Comparison of ENCODE assay signal across 23 cellular contexts in the genomic region with DNA sequence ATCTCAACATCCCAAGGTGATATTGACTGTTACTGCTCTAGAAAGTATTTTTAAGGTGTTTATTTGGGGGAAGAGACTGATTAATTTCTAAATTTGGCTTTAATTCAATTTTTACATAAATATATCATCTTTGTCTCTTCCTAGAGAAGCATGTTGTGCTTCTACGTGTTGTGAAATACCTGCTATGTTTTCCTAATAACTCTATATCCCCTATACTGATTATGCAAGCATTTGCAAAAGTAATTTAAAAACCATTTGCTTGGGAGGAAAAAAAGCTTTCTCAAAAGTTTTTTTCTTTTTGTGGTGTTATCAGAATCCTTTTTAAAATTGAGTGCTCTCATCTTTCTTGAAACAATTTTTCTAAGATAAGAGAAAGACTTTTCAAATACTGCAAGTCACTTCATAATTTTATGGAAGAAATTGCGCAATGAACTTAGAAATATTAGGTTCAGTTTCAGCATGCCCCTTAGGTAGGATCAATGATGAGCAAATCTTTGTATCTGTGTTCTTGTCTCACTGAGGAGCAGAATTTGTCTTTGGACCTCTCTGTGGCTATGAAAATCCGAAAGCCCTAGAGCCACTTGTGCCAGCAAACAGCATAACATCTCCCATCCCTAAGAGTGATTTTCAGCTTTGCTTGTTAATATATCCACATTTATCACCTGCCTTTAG. TPM values are rescaled to one million over a fixed set of nuclear protein-coding genes. Genes with fewer than 3 reads are reported as not detected.
"Had no signal": no experiment of that assay in that cellular context is flagged by ENCODE, and none has a peak within 500 bp of the region (broad histone marks: within the 10 kb centered on the region; RNA-seq: fewer than 3 reads in every experiment).

No MANE protein-coding gene starts in this region.

- H3K27me3 ChIP-seq: cardiac muscle cell, dorsolateral prefrontal cortex, suprapubic skin, transverse colon had no signal

- H3K9me3 Mint-ChIP-seq: activated CD4-positive, alpha-beta T cell treated with anti-CD3 and anti-CD28 coated beads, Interleukin-2, amount 10 ng/mL, durations not matched to agents 7 days and 5 days; activated T-cell treated with anti-CD3 and anti-CD28 coated beads, Interleukin-2, amount 50 U/mL, for 72 hours; nephron progenitor cell; stimulated activated naive CD8-positive, alpha-beta T cell treated with anti-CD3 and anti-CD28 coated beads, Interleukin-15, amount 100 ng/mL, for 72 hours had no signal

- H3K36me3 ChIP-seq: cardiac muscle cell, suprapubic skin, transverse colon had no signal

- H3K27me3 Mint-ChIP-seq: stimulated activated naive CD8-positive, alpha-beta T cell treated with anti-CD3 and anti-CD28 coated beads, Interleukin-15, amount 100 ng/mL, for 72 hours had no signal

- DNase-seq: activated CD4-positive, alpha-beta T cell treated with anti-CD3 and anti-CD28 coated beads, Interleukin-2, amount 10 ng/mL, durations not matched to agents 7 days and 5 days; activated CD8-positive, alpha-beta memory T cell treated with anti-CD3 and anti-CD28 coated beads for 24 hours; activated CD8-positive, alpha-beta memory T cell treated with anti-CD3 and anti-CD28 coated beads, Interleukin-2, amount 50 U/mL, for 48 hours; activated effector memory CD4-positive, alpha-beta T cell treated with anti-CD3 and anti-CD28 coated beads, Interleukin-2, amount 50 U/mL, for 16 hours; activated naive CD4-positive, alpha-beta T cell treated with anti-CD3 and anti-CD28 coated beads, Interleukin-2, amount 50 U/mL, for 16 hours; activated T-cell treated with anti-CD3 and anti-CD28 coated beads, Interleukin-2, amount 50 U/mL, for 72 hours; dorsolateral prefrontal cortex; hypothalamus; midbrain; nephron progenitor cell; nucleus accumbens; stimulated activated CD4-positive, alpha-beta T cell treated with anti-CD3 and anti-CD28 coated beads, Interleukin-12 subunit alpha, Interleukin-12 subunit beta, amount 100 ng/mL, for 4 hours; stimulated activated CD4-positive, alpha-beta T cell treated with anti-CD3 and anti-CD28 coated beads, Interleukin-1b, Interleukin-23, amount 100 ng/mL, for 48 hours; stimulated activated naive CD8-positive, alpha-beta T cell treated with anti-CD3 and anti-CD28 coated beads, Interleukin-15, amount 100 ng/mL, for 72 hours; transverse colon had no signal

- H3K4me1 ChIP-seq: suprapubic skin, transverse colon had no signal

- ATAC-seq: activated CD4-positive, CD25-positive, alpha-beta regulatory T cell treated with anti-CD3 and anti-CD28 coated beads, Interleukin-2, amount 50 U/mL, for 24 hours; activated T-cell treated with anti-CD3 and anti-CD28 coated beads, Interleukin-2, amount 50 U/mL, for 72 hours; stimulated activated naive CD8-positive, alpha-beta T cell treated with anti-CD3 and anti-CD28 coated beads, Interleukin-15, amount 100 ng/mL, for 72 hours had no signal

- H3K9me3 ChIP-seq: suprapubic skin, transverse colon had no signal

- H3K4me3 Mint-ChIP-seq: activated CD4-positive, alpha-beta T cell treated with anti-CD3 and anti-CD28 coated beads, Interleukin-2, amount 10 ng/mL, durations not matched to agents 7 days and 5 days; activated T-cell treated with anti-CD3 and anti-CD28 coated beads, Interleukin-2, amount 50 U/mL, for 72 hours; nephron progenitor cell; stimulated activated naive CD8-positive, alpha-beta T cell treated with anti-CD3 and anti-CD28 coated beads, Interleukin-15, amount 100 ng/mL, for 72 hours had no signal

- H3K27ac Mint-ChIP-seq: activated CD4-positive, alpha-beta T cell treated with anti-CD3 and anti-CD28 coated beads, Interleukin-2, amount 10 ng/mL, durations not matched to agents 7 days and 5 days; activated T-cell treated with anti-CD3 and anti-CD28 coated beads, Interleukin-2, amount 50 U/mL, for 72 hours; nephron progenitor cell had no signal

- H3K4me3 ChIP-seq: cardiac muscle cell, dorsolateral prefrontal cortex, lung, suprapubic skin, transverse colon had no signal

- H3K4me1 Mint-ChIP-seq: activated CD4-positive, alpha-beta T cell treated with anti-CD3 and anti-CD28 coated beads, Interleukin-2, amount 10 ng/mL, durations not matched to agents 7 days and 5 days; nephron progenitor cell; stimulated activated naive CD8-positive, alpha-beta T cell treated with anti-CD3 and anti-CD28 coated beads, Interleukin-15, amount 100 ng/mL, for 72 hours had no signal

- FAIRE-seq: colon, frontal cortex had no signal

- H3K27ac ChIP-seq: cardiac muscle cell, suprapubic skin, transverse colon had no signal

RNA-seq across cellular contexts. Expression of a gene that starts 7.4 kb away (rescaled TPM):
- total RNA-seq: activated CD4-positive, alpha-beta T cell treated with anti-CD3 and anti-CD28 coated beads, Interleukin-2, amount 10 ng/mL, durations not matched to agents 7 days and 5 days; activated T-cell treated with anti-CD3 and anti-CD28 coated beads, Interleukin-2, amount 50 U/mL, for 72 hours; suprapubic skin; T-helper 1 cell treated with Interleukin-12 subunit alpha and Interleukin-12 subunit beta and Interleukin-4 antibody, amounts not matched to agents 30 ng/mL and 1 ng/mL, for 36 hours; transverse colon had no signal
- polyA plus RNA-seq: adipose tissue, lung had no signal
